1 cellular context compared by ENCODE assay signal in genomic region chr16:67833418-67834241, GRCh38.
TF ChIP-seq lines count a peak whose summit lies in the region.

No MANE protein-coding gene starts in this region.

TF ChIP-seq in GM12878, 131 proteins besides CTCF, POLR2A, EP300 and RAD21 (continued from another document and continues in another):
- TF ChIP-seq, protein P1, sequence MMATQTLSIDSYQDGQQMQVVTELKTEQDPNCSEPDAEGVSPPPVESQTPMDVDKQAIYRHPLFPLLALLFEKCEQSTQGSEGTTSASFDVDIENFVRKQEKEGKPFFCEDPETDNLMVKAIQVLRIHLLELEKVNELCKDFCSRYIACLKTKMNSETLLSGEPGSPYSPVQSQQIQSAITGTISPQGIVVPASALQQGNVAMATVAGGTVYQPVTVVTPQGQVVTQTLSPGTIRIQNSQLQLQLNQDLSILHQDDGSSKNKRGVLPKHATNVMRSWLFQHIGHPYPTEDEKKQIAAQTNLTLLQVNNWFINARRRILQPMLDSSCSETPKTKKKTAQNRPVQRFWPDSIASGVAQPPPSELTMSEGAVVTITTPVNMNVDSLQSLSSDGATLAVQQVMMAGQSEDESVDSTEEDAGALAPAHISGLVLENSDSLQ (IDR thresholded peaks at IDR 0.05) = peak; percentile 69; the same call in 1 of the 2 replicates
- TF ChIP-seq ZNF622 (IDR thresholded peaks at IDR 0.05) (no peak), ZNF207 (IDR thresholded peaks at IDR 0.05; ENCODE audit: borderline replicate concordance) (peak; percentile 52; the same call in 1 of the 2 replicates), E4F1 (IDR thresholded peaks at IDR 0.05; ENCODE audit: borderline replicate concordance, partially characterized antibody) (no peak), E2F4 (IDR thresholded peaks at IDR 0.05; ENCODE audit: low read depth, low read length) (peak; percentile 80), RFX5 (IDR thresholded peaks at IDR 0.05; ENCODE audit: low read depth, low read length) (no peak), RELB (IDR thresholded peaks at IDR 0.05; ENCODE audit: low read depth) (0 out of 2 replicates have a peak, but pooled peaks have one; percentile 22), NR2C2 (IDR thresholded peaks at IDR 0.05; ENCODE audit: borderline replicate concordance, control insufficient read depth, insufficient read length, low read depth) (no peak), YBX1 (IDR thresholded peaks at IDR 0.05) (no peak), CHD4 (IDR thresholded peaks at IDR 0.05) (no peak), MEF2B (IDR thresholded peaks at IDR 0.05; ENCODE audit: partially characterized antibody, poor library complexity, severe bottlenecking) (no peak), HDAC6 (IDR thresholded peaks at IDR 0.05; ENCODE audit: unreplicated experiment) (peak; percentile 69), ETV6 (conservative IDR thresholded peaks at IDR 0.05 in 1 of 2, IDR thresholded peaks at IDR 0.05 in 1 of 2; ENCODE audit: borderline replicate concordance in 1 of 2, low read depth in 1 of 2) (no peak), NR2F1 (conservative IDR thresholded peaks at IDR 0.05) (0 out of 2 replicates have a peak, but pooled peaks have one; percentile 15), GABPA (IDR thresholded peaks at IDR 0.05; ENCODE audit: low read depth) (no peak), ZNF274 (IDR thresholded peaks at IDR 0.05; ENCODE audit: insufficient read depth, insufficient read length) (no peak), IRF3 (IDR thresholded peaks at IDR 0.05) (no peak), MEF2A (IDR thresholded peaks at IDR 0.05; ENCODE audit: insufficient read depth, low read depth, low read length) (no peak), NRF1 (conservative IDR thresholded peaks at IDR 0.05; ENCODE audit: low read depth, low read length) (no peak; the same call in 1 of the 2 replicates), CUX1 (IDR thresholded peaks at IDR 0.05; ENCODE audit: insufficient replicate concordance, low read depth, low read length) (no peak), CEBPB (IDR thresholded peaks at IDR 0.05; ENCODE audit: borderline replicate concordance in 1 of 2, low read depth in 2 of 2, low read length in 2 of 2) (no peak), ZSCAN29 (IDR thresholded peaks at IDR 0.05) (peak; percentile 42; the same call in 1 of the 2 replicates), MXI1 (IDR thresholded peaks at IDR 0.05; ENCODE audit: low read depth, low read length) (peak; percentile 93), HDAC2 (IDR thresholded peaks at IDR 0.05) (no peak), CEBPZ (IDR thresholded peaks at IDR 0.05; ENCODE audit: low read depth, low read length) (no peak), STAT3 (IDR thresholded peaks at IDR 0.05; ENCODE audit: low read depth, low read length) (no peak), SRF (IDR thresholded peaks at IDR 0.05; ENCODE audit: low read depth in 2 of 2, low read length in 2 of 2) (no peak), ZNF24 (IDR thresholded peaks at IDR 0.05) (no peak), KDM1A (IDR thresholded peaks at IDR 0.05; ENCODE audit: borderline replicate concordance) (no peak), NFIC (IDR thresholded peaks at IDR 0.05; ENCODE audit: low read depth, low read length) (no peak), SIX5 (IDR thresholded peaks at IDR 0.05; ENCODE audit: low read depth, low read length, severe bottlenecking) (peak; percentile 97), JUND (IDR thresholded peaks at IDR 0.05; ENCODE audit: low read depth, low read length) (no peak)
- TF ChIP-seq, protein P2, sequence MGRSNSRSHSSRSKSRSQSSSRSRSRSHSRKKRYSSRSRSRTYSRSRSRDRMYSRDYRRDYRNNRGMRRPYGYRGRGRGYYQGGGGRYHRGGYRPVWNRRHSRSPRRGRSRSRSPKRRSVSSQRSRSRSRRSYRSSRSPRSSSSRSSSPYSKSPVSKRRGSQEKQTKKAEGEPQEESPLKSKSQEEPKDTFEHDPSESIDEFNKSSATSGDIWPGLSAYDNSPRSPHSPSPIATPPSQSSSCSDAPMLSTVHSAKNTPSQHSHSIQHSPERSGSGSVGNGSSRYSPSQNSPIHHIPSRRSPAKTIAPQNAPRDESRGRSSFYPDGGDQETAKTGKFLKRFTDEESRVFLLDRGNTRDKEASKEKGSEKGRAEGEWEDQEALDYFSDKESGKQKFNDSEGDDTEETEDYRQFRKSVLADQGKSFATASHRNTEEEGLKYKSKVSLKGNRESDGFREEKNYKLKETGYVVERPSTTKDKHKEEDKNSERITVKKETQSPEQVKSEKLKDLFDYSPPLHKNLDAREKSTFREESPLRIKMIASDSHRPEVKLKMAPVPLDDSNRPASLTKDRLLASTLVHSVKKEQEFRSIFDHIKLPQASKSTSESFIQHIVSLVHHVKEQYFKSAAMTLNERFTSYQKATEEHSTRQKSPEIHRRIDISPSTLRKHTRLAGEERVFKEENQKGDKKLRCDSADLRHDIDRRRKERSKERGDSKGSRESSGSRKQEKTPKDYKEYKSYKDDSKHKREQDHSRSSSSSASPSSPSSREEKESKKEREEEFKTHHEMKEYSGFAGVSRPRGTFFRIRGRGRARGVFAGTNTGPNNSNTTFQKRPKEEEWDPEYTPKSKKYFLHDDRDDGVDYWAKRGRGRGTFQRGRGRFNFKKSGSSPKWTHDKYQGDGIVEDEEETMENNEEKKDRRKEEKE (IDR thresholded peaks at IDR 0.05) = no peak
- TF ChIP-seq, protein P3, sequence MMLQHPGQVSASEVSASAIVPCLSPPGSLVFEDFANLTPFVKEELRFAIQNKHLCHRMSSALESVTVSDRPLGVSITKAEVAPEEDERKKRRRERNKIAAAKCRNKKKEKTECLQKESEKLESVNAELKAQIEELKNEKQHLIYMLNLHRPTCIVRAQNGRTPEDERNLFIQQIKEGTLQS (IDR thresholded peaks at IDR 0.05; ENCODE audit: borderline replicate concordance, extremely low read depth, low read depth, low read length) = no peak
- TF ChIP-seq, protein P4, sequence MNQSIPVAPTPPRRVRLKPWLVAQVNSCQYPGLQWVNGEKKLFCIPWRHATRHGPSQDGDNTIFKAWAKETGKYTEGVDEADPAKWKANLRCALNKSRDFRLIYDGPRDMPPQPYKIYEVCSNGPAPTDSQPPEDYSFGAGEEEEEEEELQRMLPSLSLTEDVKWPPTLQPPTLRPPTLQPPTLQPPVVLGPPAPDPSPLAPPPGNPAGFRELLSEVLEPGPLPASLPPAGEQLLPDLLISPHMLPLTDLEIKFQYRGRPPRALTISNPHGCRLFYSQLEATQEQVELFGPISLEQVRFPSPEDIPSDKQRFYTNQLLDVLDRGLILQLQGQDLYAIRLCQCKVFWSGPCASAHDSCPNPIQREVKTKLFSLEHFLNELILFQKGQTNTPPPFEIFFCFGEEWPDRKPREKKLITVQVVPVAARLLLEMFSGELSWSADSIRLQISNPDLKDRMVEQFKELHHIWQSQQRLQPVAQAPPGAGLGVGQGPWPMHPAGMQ (IDR thresholded peaks at IDR 0.05; ENCODE audit: borderline replicate concordance) = peak; percentile 77
